Comparison of ENCODE assay signal across 1 cellular context in genomic region chr2:195695002-195695631, GRCh38.
A peak's percentile ranks its signal among the peaks of the same experiment; 100 is the strongest.
TF ChIP-seq lines count a peak whose summit lies in the region.

No MANE protein-coding gene starts in this region.

TF ChIP-seq in HEK293, 187 proteins besides CTCF, POLR2A, EP300 and RAD21 (continued from another document):
- TF ChIP-seq, protein P1, sequence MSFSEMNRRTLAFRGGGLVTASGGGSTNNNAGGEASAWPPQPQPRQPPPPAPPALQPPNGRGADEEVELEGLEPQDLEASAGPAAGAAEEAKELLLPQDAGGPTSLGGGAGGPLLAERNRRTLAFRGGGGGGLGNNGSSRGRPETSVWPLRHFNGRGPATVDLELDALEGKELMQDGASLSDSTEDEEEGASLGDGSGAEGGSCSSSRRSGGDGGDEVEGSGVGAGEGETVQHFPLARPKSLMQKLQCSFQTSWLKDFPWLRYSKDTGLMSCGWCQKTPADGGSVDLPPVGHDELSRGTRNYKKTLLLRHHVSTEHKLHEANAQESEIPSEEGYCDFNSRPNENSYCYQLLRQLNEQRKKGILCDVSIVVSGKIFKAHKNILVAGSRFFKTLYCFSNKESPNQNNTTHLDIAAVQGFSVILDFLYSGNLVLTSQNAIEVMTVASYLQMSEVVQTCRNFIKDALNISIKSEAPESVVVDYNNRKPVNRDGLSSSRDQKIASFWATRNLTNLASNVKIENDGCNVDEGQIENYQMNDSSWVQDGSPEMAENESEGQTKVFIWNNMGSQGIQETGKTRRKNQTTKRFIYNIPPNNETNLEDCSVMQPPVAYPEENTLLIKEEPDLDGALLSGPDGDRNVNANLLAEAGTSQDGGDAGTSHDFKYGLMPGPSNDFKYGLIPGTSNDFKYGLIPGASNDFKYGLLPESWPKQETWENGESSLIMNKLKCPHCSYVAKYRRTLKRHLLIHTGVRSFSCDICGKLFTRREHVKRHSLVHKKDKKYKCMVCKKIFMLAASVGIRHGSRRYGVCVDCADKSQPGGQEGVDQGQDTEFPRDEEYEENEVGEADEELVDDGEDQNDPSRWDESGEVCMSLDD (tag by site-specific recombination; IDR thresholded peaks at IDR 0.05): no peak
- TF ChIP-seq EGR2 (tag by site-specific recombination; IDR thresholded peaks at IDR 0.05; ENCODE audit: low read depth) (peak; percentile 71), ZFHX2 (tag by site-specific recombination; conservative IDR thresholded peaks at IDR 0.05) (peak; percentile 75)
